8 cellular contexts compared by ENCODE assay signal in the genomic region with DNA sequence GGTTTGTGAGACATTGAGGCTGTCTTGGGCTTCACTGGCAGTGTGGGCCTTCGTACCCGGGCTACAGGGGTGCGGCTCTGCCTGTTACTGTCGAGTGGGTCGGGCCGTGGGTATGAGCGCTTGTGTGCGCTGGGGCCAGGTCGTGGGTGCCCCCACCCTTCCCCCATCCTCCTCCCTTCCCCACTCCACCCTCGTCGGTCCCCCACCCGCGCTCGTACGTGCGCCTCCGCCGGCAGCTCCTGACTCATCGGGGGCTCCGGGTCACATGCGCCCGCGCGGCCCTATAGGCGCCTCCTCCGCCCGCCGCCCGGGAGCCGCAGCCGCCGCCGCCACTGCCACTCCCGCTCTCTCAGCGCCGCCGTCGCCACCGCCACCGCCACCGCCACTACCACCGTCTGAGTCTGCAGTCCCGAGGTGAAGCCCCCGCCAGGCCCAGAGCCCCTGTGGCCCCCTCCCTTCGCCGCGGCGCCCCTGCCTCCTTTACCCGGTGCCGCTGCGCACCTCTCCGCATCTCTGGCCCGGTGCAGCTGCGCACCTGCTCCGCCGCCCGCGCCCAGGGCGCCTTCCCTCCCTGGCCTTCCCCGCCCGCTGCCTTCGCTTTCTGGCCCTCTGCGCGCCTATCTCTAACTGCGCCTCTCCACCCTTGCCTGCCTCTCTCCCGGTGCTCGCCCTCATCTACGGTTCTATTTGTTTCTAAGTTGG. TPM values are rescaled to one million over a fixed set of nuclear protein-coding genes. Genes with fewer than 3 reads are reported as not detected.
A peak's percentile ranks its signal among the peaks of the same experiment; 100 is the strongest.
DNase-seq lines count a peak whose midpoint lies in the region; ATAC-seq, FAIRE-seq and TF ChIP-seq lines count a peak whose summit lies in the region.

A gene (plus strand): TSS at position 335 of the 702 bp plus-strand sequence. CDS start 1,253 bp downstream, outside the sequence.

- DNase-seq in GM12891 (ENCODE audit: insufficient read length, low spot score) (peak; percentile 75), NCI-H345 (lab: John Stamatoyannopoulos, UW) (peak; percentile 73), lung microvascular endothelial cell (ENCODE audit: low read depth in 2 of 2) (peak; percentile 60 to 69)
- peak; percentile 74 to 76 for DNase-seq in activated CD8-positive, alpha-beta memory T cell treated with anti-CD3 and anti-CD28 coated beads for 1 hour (ENCODE audit: extremely low read depth in 1 of 2, low read depth in 1 of 2)
- peak; percentile 82 for DNase-seq in effector CD4-positive, alpha-beta T cell
- DNase-seq in stimulated activated CD4-positive, alpha-beta T cell treated with anti-CD3 and anti-CD28 coated beads, TNF-alpha, amount 100 ng/mL, for 48 hours (ENCODE audit: low read depth in 3 of 3): peak; percentile 61 to 79 (median 65)

- no peak for TF ChIP-seq POLR2A in GM12891 (IDR thresholded peaks at IDR 0.05; ENCODE audit: low read depth, low read length)

- FAIRE-seq in GM12891 (lab: Jason Lieb, UNC): peak; percentile 78

- ATAC-seq in HG02759 (IDR thresholded peaks at IDR 0.05; ENCODE audit: unreplicated experiment): peak; percentile 79
- ATAC-seq in HG03378 (IDR thresholded peaks at IDR 0.05; ENCODE audit: unreplicated experiment): no peak

TF ChIP-seq in GM12891, 5 proteins besides CTCF, POLR2A, EP300 and RAD21:
- TF ChIP-seq TAF1 (IDR thresholded peaks at IDR 0.05; ENCODE audit: low read depth, low read length) (no peak), POLR2AphosphoS5 (IDR thresholded peaks at IDR 0.05; ENCODE audit: low read depth, low read length) (no peak), PAX5 (IDR thresholded peaks at IDR 0.05; ENCODE audit: insufficient read depth, low read length, severe bottlenecking) (no peak), SPI1 (IDR thresholded peaks at IDR 0.05; ENCODE audit: low read depth, low read length) (no peak), POU2F2 (IDR thresholded peaks at IDR 0.05; ENCODE audit: low read depth, low read length) (no peak)

RNA-seq across cellular contexts. Expression of the gene that starts here (rescaled TPM):
- 116 TPM for polyA plus RNA-seq in GM12891 (2012; ENCODE audit: low read depth, missing spikeins)
- 0.99 and 1.7 TPM in 2 replicates for total RNA-seq in lung microvascular endothelial cell
